1 cellular context compared by ENCODE assay signal in the genomic region with DNA sequence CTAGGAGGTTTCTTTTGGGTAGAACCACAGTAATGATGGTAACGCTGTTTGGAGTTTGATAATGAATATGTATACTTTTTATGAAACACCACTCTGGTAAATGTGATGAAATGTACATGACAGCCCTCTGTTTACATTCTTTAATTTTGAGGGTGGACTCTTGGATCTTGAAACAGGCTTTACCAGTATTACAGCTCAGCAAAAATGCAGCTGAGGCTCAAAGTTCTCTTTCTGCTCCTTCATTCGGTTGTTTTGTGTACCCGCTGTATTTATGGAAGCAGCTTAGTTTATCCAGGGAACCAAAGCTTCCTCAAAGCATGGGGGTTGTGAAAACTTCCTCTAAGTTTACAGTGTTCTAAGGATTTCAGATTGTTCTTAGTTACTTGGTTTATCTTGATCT.
A peak's percentile ranks its signal among the peaks of the same experiment; 100 is the strongest.
TF ChIP-seq lines count a peak whose summit lies in the region.

No MANE protein-coding gene starts in this region.

TF ChIP-seq in HepG2, 621 proteins besides CTCF, POLR2A, EP300 and RAD21 (continued from another document and continues in another):
- TF ChIP-seq ZBTB7B (CRISPR knock-in tag; IDR thresholded peaks at IDR 0.05) (no peak), HHEX (CRISPR knock-in tag; IDR thresholded peaks at IDR 0.05) (no peak), HNF1B (CRISPR knock-in tag; IDR thresholded peaks at IDR 0.05) (no peak), NR3C1 (CRISPR knock-in tag; IDR thresholded peaks at IDR 0.05) (no peak), MAZ (IDR thresholded peaks at IDR 0.05; ENCODE audit: borderline replicate concordance, low read depth, low read length) (no peak), MAZ (CRISPR knock-in tag; IDR thresholded peaks at IDR 0.05; ENCODE audit: low read depth) (no peak), MBNL3 (CRISPR knock-in tag; conservative IDR thresholded peaks at IDR 0.05) (no peak), STAG1 (CRISPR knock-in tag; IDR thresholded peaks at IDR 0.05) (no peak), SMARCC2 (IDR thresholded peaks at IDR 0.05) (0 out of 2 replicates have a peak, but pooled peaks have one; percentile 64), ELF3 (CRISPR knock-in tag; IDR thresholded peaks at IDR 0.05) (peak; percentile 82), PTBP1 (IDR thresholded peaks at IDR 0.05; ENCODE audit: low read depth, low read length, poor library complexity, severe bottlenecking) (no peak), SNAPC2 (CRISPR knock-in tag; IDR thresholded peaks at IDR 0.05) (no peak; the same call in 1 of the 2 replicates), ZNF510 (CRISPR knock-in tag; IDR thresholded peaks at IDR 0.05; ENCODE audit: low read depth) (no peak), GABPB1 (CRISPR knock-in tag; IDR thresholded peaks at IDR 0.05) (no peak), ZNF143 (CRISPR knock-in tag; IDR thresholded peaks at IDR 0.05) (no peak), HOXA7 (CRISPR knock-in tag; IDR thresholded peaks at IDR 0.05) (no peak), PPARG (CRISPR knock-in tag; conservative IDR thresholded peaks at IDR 0.05) (peak; percentile 50; the same call in 1 of the 2 replicates), E2F1 (CRISPR knock-in tag; IDR thresholded peaks at IDR 0.05) (no peak), TFDP2 (CRISPR knock-in tag; IDR thresholded peaks at IDR 0.05) (no peak), MTF1 (CRISPR knock-in tag; IDR thresholded peaks at IDR 0.05) (no peak), ZNF12 (CRISPR knock-in tag; IDR thresholded peaks at IDR 0.05) (no peak), ZNF460 (CRISPR knock-in tag; IDR thresholded peaks at IDR 0.05; ENCODE audit: borderline replicate concordance) (no peak; the same call in 1 of the 2 replicates), NFKBIZ (CRISPR knock-in tag; IDR thresholded peaks at IDR 0.05) (no peak), ZNF746 (CRISPR knock-in tag; IDR thresholded peaks at IDR 0.05) (no peak), ZNF776 (CRISPR knock-in tag; IDR thresholded peaks at IDR 0.05) (no peak), CBX2 (IDR thresholded peaks at IDR 0.05; ENCODE audit: low read depth, low read length) (no peak), CBX2 (CRISPR knock-in tag; IDR thresholded peaks at IDR 0.05; ENCODE audit: low read depth) (no peak), HCFC1 (IDR thresholded peaks at IDR 0.05; ENCODE audit: low read depth, low read length) (no peak), MAFK (conservative IDR thresholded peaks at IDR 0.05 in 1 of 2, IDR thresholded peaks at IDR 0.05 in 1 of 2; ENCODE audit: low read length in 2 of 2) (peak; percentile 84 to 89), ZNF709 (CRISPR knock-in tag; IDR thresholded peaks at IDR 0.05) (no peak), HIVEP1 (CRISPR knock-in tag; IDR thresholded peaks at IDR 0.05) (no peak), ZNF124 (CRISPR knock-in tag; IDR thresholded peaks at IDR 0.05) (no peak), PAX8 (CRISPR knock-in tag; IDR thresholded peaks at IDR 0.05; ENCODE audit: borderline replicate concordance) (no peak), ZNF605 (CRISPR knock-in tag; IDR thresholded peaks at IDR 0.05) (no peak), ZNF616 (CRISPR knock-in tag; IDR thresholded peaks at IDR 0.05; ENCODE audit: low read depth) (no peak), RARA (CRISPR knock-in tag; IDR thresholded peaks at IDR 0.05) (peak; percentile 38), ZNF142 (CRISPR knock-in tag; IDR thresholded peaks at IDR 0.05) (no peak), SMARCE1 (IDR thresholded peaks at IDR 0.05; ENCODE audit: borderline replicate concordance) (no peak), ZNF597 (CRISPR knock-in tag; IDR thresholded peaks at IDR 0.05) (no peak), SNAI1 (CRISPR knock-in tag; IDR thresholded peaks at IDR 0.05; ENCODE audit: borderline replicate concordance) (no peak), SP5 (CRISPR knock-in tag; IDR thresholded peaks at IDR 0.05; ENCODE audit: borderline replicate concordance, low read depth) (no peak), ZSCAN12 (CRISPR knock-in tag; IDR thresholded peaks at IDR 0.05) (no peak), ZNF550 (CRISPR knock-in tag; IDR thresholded peaks at IDR 0.05; ENCODE audit: borderline replicate concordance) (no peak), HNRNPL (IDR thresholded peaks at IDR 0.05; ENCODE audit: low read depth, low read length) (no peak)
- TF ChIP-seq, protein P1, sequence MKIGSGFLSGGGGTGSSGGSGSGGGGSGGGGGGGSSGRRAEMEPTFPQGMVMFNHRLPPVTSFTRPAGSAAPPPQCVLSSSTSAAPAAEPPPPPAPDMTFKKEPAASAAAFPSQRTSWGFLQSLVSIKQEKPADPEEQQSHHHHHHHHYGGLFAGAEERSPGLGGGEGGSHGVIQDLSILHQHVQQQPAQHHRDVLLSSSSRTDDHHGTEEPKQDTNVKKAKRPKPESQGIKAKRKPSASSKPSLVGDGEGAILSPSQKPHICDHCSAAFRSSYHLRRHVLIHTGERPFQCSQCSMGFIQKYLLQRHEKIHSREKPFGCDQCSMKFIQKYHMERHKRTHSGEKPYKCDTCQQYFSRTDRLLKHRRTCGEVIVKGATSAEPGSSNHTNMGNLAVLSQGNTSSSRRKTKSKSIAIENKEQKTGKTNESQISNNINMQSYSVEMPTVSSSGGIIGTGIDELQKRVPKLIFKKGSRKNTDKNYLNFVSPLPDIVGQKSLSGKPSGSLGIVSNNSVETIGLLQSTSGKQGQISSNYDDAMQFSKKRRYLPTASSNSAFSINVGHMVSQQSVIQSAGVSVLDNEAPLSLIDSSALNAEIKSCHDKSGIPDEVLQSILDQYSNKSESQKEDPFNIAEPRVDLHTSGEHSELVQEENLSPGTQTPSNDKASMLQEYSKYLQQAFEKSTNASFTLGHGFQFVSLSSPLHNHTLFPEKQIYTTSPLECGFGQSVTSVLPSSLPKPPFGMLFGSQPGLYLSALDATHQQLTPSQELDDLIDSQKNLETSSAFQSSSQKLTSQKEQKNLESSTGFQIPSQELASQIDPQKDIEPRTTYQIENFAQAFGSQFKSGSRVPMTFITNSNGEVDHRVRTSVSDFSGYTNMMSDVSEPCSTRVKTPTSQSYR (CRISPR knock-in tag; IDR thresholded peaks at IDR 0.05; ENCODE audit: borderline replicate concordance) = peak; percentile 55; the same call in 1 of the 2 replicates
- TF ChIP-seq, protein P2, sequence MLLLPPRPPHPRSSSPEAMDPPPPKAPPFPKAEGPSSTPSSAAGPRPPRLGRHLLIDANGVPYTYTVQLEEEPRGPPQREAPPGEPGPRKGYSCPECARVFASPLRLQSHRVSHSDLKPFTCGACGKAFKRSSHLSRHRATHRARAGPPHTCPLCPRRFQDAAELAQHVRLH (CRISPR knock-in tag; IDR thresholded peaks at IDR 0.05; ENCODE audit: borderline replicate concordance, low read depth) = no peak
- TF ChIP-seq, protein P3, sequence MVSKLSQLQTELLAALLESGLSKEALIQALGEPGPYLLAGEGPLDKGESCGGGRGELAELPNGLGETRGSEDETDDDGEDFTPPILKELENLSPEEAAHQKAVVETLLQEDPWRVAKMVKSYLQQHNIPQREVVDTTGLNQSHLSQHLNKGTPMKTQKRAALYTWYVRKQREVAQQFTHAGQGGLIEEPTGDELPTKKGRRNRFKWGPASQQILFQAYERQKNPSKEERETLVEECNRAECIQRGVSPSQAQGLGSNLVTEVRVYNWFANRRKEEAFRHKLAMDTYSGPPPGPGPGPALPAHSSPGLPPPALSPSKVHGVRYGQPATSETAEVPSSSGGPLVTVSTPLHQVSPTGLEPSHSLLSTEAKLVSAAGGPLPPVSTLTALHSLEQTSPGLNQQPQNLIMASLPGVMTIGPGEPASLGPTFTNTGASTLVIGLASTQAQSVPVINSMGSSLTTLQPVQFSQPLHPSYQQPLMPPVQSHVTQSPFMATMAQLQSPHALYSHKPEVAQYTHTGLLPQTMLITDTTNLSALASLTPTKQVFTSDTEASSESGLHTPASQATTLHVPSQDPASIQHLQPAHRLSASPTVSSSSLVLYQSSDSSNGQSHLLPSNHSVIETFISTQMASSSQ (IDR thresholded peaks at IDR 0.05; ENCODE audit: low read depth) = 0 out of 2 replicates have a peak, but pooled peaks have one; percentile 23
- TF ChIP-seq, protein P3 (CRISPR knock-in tag; IDR thresholded peaks at IDR 0.05; ENCODE audit: borderline replicate concordance) = no peak; the same call in 1 of the 2 replicates
